ENCODE assay signal across 8 cellular contexts in genomic region chr22:50507991-50508884, GRCh38. TPM values are rescaled to one million over a fixed set of nuclear protein-coding genes. Genes with fewer than 3 reads are reported as not detected.
DNase-seq lines count a peak whose midpoint lies in the region; ATAC-seq and TF ChIP-seq lines count a peak whose summit lies in the region.

Gene NCAPH2 (plus strand): TSS chr22:50508224. CDS start chr22:50508338, 114 bp downstream.

- peak within 1 kb of the TSS; percentile 89 to 94 for H3K9ac ChIP-seq in stomach smooth muscle (ENCODE audit: low read length in 2 of 2)

- H3K9me3 ChIP-seq in stomach smooth muscle (ENCODE audit: control insufficient read depth in 2 of 2, low read length in 2 of 2) = no peaks in the 10 kb centered on the region

- peak within 1 kb of the TSS; percentile 95 for H3K4me3 Mint-ChIP-seq in neural crest cell

- no peaks in the 10 kb centered on the region for H3K36me3 Mint-ChIP-seq in neural crest cell (ENCODE audit: low read depth)

- peaks cover 11 to 16% of the 10 kb centered on the region in 2 donors for H3K36me3 ChIP-seq in stomach smooth muscle (ENCODE audit: control insufficient read depth in 2 of 2, insufficient read depth in 2 of 2, low read length in 2 of 2)

- ATAC-seq in foreskin keratinocyte = peak; percentile 53

- no peaks in the 10 kb centered on the region for H3K9me3 Mint-ChIP-seq in neural crest cell

- H3K4me3 ChIP-seq in stomach smooth muscle (ENCODE audit: low read length in 2 of 2) = peak within 1 kb of the TSS; percentile 93 to 98

- H3K4me1 ChIP-seq in foreskin keratinocyte (peaks cover 8% of the 10 kb centered on the region), stomach smooth muscle (ENCODE audit: control insufficient read depth, insufficient read depth, low read length) (peaks cover 26% of the 10 kb centered on the region)

- DNase-seq in EL = peak; percentile 97
- peak; percentile 90 for DNase-seq in H4 (ENCODE audit: low spot score)
- peak; percentile 96 for DNase-seq in LoVo (ENCODE audit: low spot score)
- peak; percentile 97 for DNase-seq in SHP77 (lab: John Stamatoyannopoulos, UW)
- peak; percentile 96 for DNase-seq in activated gamma-delta T cell treated with anti-CD3 and anti-CD28 coated beads, Interleukin-2, amount 50 U/mL, for 16 hours (ENCODE audit: low read depth)
- peak; percentile 83 to 88 for DNase-seq in foreskin keratinocyte
- peak; percentile 97 for DNase-seq in neural crest cell (ENCODE audit: low read depth, low spot score)

- TF ChIP-seq CTCF in foreskin keratinocyte (conservative IDR thresholded peaks at IDR 0.05) = peak; percentile 37
- TF ChIP-seq CTCF in neural crest cell (conservative IDR thresholded peaks at IDR 0.05) = no peak

- peak within 1 kb of the TSS; percentile 99 for H3K27ac Mint-ChIP-seq in neural crest cell (ENCODE audit: unreplicated experiment)

- H3K27ac ChIP-seq in foreskin keratinocyte = peak within 1 kb of the TSS; percentile 98
- peak within 1 kb of the TSS; percentile 85 for H3K27ac ChIP-seq in stomach smooth muscle (ENCODE audit: low read length)

- peaks cover 16% of the 10 kb centered on the region for H3K4me1 Mint-ChIP-seq in neural crest cell

- H3K27me3 Mint-ChIP-seq in neural crest cell (ENCODE audit: low read depth) = no peaks in the 10 kb centered on the region

- H3K27me3 ChIP-seq in foreskin keratinocyte (no peaks in the 10 kb centered on the region), stomach smooth muscle (ENCODE audit: control insufficient read depth in 1 of 2, insufficient read depth in 2 of 2, low read length in 2 of 2) (no peaks in the 10 kb centered on the region)

RNA-seq across cellular contexts. Expression of gene NCAPH2, which starts in this region (rescaled TPM):
- total RNA-seq in H4 (2014; rRNA removed; shearing (Covaris generic)) = 39.0 and 76.8 TPM in 2 replicates
- 66.6 and 68.4 TPM in 2 replicates for total RNA-seq in foreskin keratinocyte
- polyA plus RNA-seq in foreskin keratinocyte = 54.9 and 56.9 TPM in 2 replicates
- 114 and 116 TPM in 2 replicates for total RNA-seq in neural crest cell

Comparison
In these comparisons a context has a peak if more than half of its experiments do, and no peak if none do; other contexts are left out.
1. Peak in every context shown above with its lines: DNase-seq, ATAC-seq, H3K4me3 ChIP-seq and H3K27ac ChIP-seq.